10 cellular contexts compared by ENCODE assay signal in genomic region chr14:99275222-99275584, GRCh38. TPM values are rescaled to one million over a fixed set of nuclear protein-coding genes. Genes with fewer than 3 reads are reported as not detected.
DNase-seq lines count a peak whose midpoint lies in the region; ATAC-seq and TF ChIP-seq lines count a peak whose summit lies in the region.
"Had no signal": no experiment of that assay in that cellular context is flagged by ENCODE, and none has a peak within 500 bp of the region (broad histone marks: within the 10 kb centered on the region; RNA-seq: fewer than 3 reads in every experiment).

No MANE protein-coding gene starts in this region.

- no peak for TF ChIP-seq CTCF in HCT116 (IDR thresholded peaks at IDR 0.05 in 2 of 3, conservative IDR thresholded peaks at IDR 0.05 in 1 of 3; ENCODE audit: borderline replicate concordance in 1 of 3, insufficient read depth in 1 of 3, low read depth in 2 of 3, low read length in 2 of 3)
- no peak for TF ChIP-seq CTCF in spleen (IDR thresholded peaks at IDR 0.05 in 8 of 11, conservative IDR thresholded peaks at IDR 0.05 in 3 of 11)

- no peak for TF ChIP-seq RAD21 in HCT116 (IDR thresholded peaks at IDR 0.05; ENCODE audit: low read depth)

- peaks cover 24% of the 10 kb centered on the region for H3K4me1 Mint-ChIP-seq in T-helper 2 cell treated with Interferon-gamma antibody and Interleukin-4, amounts not matched to agents 5 μg/mL and 100 μg/mL, for 36 hours (ENCODE audit: low read depth)
- H3K4me1 Mint-ChIP-seq in activated naive CD8-positive, alpha-beta T cell treated with anti-CD3 and anti-CD28 coated beads, Interleukin-2, amount 50 U/mL, for 24 hours: peaks cover 44% of the 10 kb centered on the region
- H3K4me1 Mint-ChIP-seq in naive thymus-derived CD4-positive, alpha-beta T cell: peaks cover 25 to 62% (median 45%) of the 10 kb centered on the region in 7 donors

- DNase-seq in T-helper 2 cell treated with Interferon-gamma antibody and Interleukin-4, amounts not matched to agents 5 μg/mL and 100 μg/mL, for 36 hours (ENCODE audit: low spot score): no peak
- DNase-seq in T-helper 2 cell (no peak), HCT116 (ENCODE audit: low read depth, low spot score) (no peak), spleen (no peak), middle frontal gyrus (ENCODE audit: extremely low spot score, low spot score) (no peak), right cardiac atrium (no peak)
- no peak for DNase-seq in activated naive CD8-positive, alpha-beta T cell treated with anti-CD3 and anti-CD28 coated beads, Interleukin-2, amount 50 U/mL, for 24 hours
- peak in 3 of 9 donors; percentile 6 to 25 (median 9) for DNase-seq in naive thymus-derived CD4-positive, alpha-beta T cell

- H3K27me3 ChIP-seq in HCT116 (ENCODE audit: insufficient read depth, low read length): peaks cover 41% of the 10 kb centered on the region
- no peaks in the 10 kb centered on the region for H3K27me3 ChIP-seq in naive thymus-derived CD4-positive, alpha-beta T cell (ENCODE audit: control insufficient read depth in 2 of 2, insufficient read depth in 2 of 2, low read length in 2 of 2)
- peaks cover 5 to 100% (median 60%) of the 10 kb centered on the region in 7 donors for H3K27me3 ChIP-seq in spleen (replicated peaks in 1 of 7)
- no peaks in the 10 kb centered on the region for H3K27me3 ChIP-seq in right cardiac atrium (ENCODE audit: control insufficient read depth, insufficient read depth)

- peaks cover 35% of the 10 kb centered on the region for H3K27me3 Mint-ChIP-seq in T-helper 2 cell treated with Interferon-gamma antibody and Interleukin-4, amounts not matched to agents 5 μg/mL and 100 μg/mL, for 36 hours (ENCODE audit: low read depth)
- H3K27me3 Mint-ChIP-seq in activated naive CD8-positive, alpha-beta T cell treated with anti-CD3 and anti-CD28 coated beads, Interleukin-2, amount 50 U/mL, for 24 hours: peaks cover 4% of the 10 kb centered on the region
- H3K27me3 Mint-ChIP-seq in naive thymus-derived CD4-positive, alpha-beta T cell: peaks cover 0 to 40% (median 0%) of the 10 kb centered on the region in 5 donors

- POLR2A ChIA-PET in HCT116 (lab: Charles Lee): interaction anchor here (0.7 kb wide), 1 partner anchor 354 kb away, joined by 3 read pairs; no protein-coding TSS in a partner anchor
- POLR2A ChIA-PET in naive thymus-derived CD4-positive, alpha-beta T cell (lab: Charles Lee): interaction anchor here (0.7 to 19.1 kb wide), 10 partner anchors 9 to 1294 kb away, joined by 3 to 1374 read pairs (median 4); no protein-coding TSS in a partner anchor

- H3K9me3 Mint-ChIP-seq in T-helper 2 cell treated with Interferon-gamma antibody and Interleukin-4, amounts not matched to agents 5 μg/mL and 100 μg/mL, for 36 hours: no peaks in the 10 kb centered on the region
- H3K9me3 Mint-ChIP-seq in activated naive CD8-positive, alpha-beta T cell treated with anti-CD3 and anti-CD28 coated beads, Interleukin-2, amount 50 U/mL, for 24 hours: no peaks in the 10 kb centered on the region
- peaks cover 0 to 11% (median 0%) of the 10 kb centered on the region in 11 donors for H3K9me3 Mint-ChIP-seq in naive thymus-derived CD4-positive, alpha-beta T cell

- H3K36me3 ChIP-seq in HCT116 (ENCODE audit: control insufficient read depth in 1 of 2, insufficient read depth in 2 of 2, low read length in 2 of 2): no peaks in the 10 kb centered on the region
- H3K36me3 ChIP-seq in naive thymus-derived CD4-positive, alpha-beta T cell (ENCODE audit: control insufficient read depth in 2 of 3, insufficient read depth in 3 of 3, low read length in 3 of 3): peaks cover 0 to 11% (median 0%) of the 10 kb centered on the region in 3 experiments
- H3K36me3 ChIP-seq in spleen: no peaks in the 10 kb centered on the region
- H3K36me3 ChIP-seq: esophagus muscularis mucosa, heart left ventricle had no signal

- intact Hi-C loops in HCT116 (cut with micrococcal nuclease) (no loop called here), spleen (cut with DNase I; ENCODE audit: low total_unique reads) (no loop called here), right cardiac atrium (cut with DNase I) (no loop called here)
- intact Hi-C loops in naive thymus-derived CD4-positive, alpha-beta T cell (cut with micrococcal nuclease): loop anchor here in 1 of 2 donors (10.0 kb wide), 1 partner anchor 1400 kb away; no protein-coding TSS in a partner anchor

- H2AFZ ChIP-seq in HCT116 (ENCODE audit: low read depth, low read length, poor library complexity, severe bottlenecking): peak overlapping the region; percentile 26

- no TSS peak for BruUV-seq in HCT116 (replicated peaks; lab: Mats Ljungman, UMichigan)

- RAD21 ChIA-PET in HCT116 (lab: Charles Lee; ENCODE audit: low non-redundant PET in 1 of 2, low total read pairs in 2 of 2, uncharacterized antibody in 2 of 2, unreplicated experiment in 2 of 2): interaction anchor here in 1 of 2 experiments (0.6 to 1.1 kb wide), 2 partner anchors 26 to 114 kb away, joined by 3 to 6 read pairs; no protein-coding TSS in a partner anchor

- no peak for TF ChIP-seq POLR2A in HCT116 (IDR thresholded peaks at IDR 0.05; ENCODE audit: borderline replicate concordance, extremely low read depth, insufficient read depth, insufficient read length)
- TF ChIP-seq POLR2A in spleen (IDR thresholded peaks at IDR 0.05): no peak

- H3K4me2 ChIP-seq in HCT116 (ENCODE audit: low read length): peak overlapping the region; percentile 81

- peaks cover 11 to 36% of the 10 kb centered on the region in 2 experiments; a peak in 3 of 4 replicates for H3K4me1 ChIP-seq in HCT116 (ENCODE audit: control insufficient read depth in 1 of 2, insufficient read depth in 2 of 2, low read length in 2 of 2)
- peaks cover 6 to 18% of the 10 kb centered on the region in 2 donors for H3K4me1 ChIP-seq in naive thymus-derived CD4-positive, alpha-beta T cell (ENCODE audit: control insufficient read depth in 2 of 2, insufficient read depth in 2 of 2, low read length in 2 of 2)
- H3K4me1 ChIP-seq in spleen: peaks cover 13 to 50% (median 45%) of the 10 kb centered on the region in 6 donors
- H3K4me1 ChIP-seq in right cardiac atrium (ENCODE audit: control insufficient read depth, insufficient read depth, low read length): no peaks in the 10 kb centered on the region

- no peak for ATAC-seq in HCT116
- no peak for ATAC-seq in activated naive CD8-positive, alpha-beta T cell treated with anti-CD3 and anti-CD28 coated beads, Interleukin-2, amount 50 U/mL, for 24 hours
- no peak for ATAC-seq in naive thymus-derived CD4-positive, alpha-beta T cell
- ATAC-seq in right cardiac atrium: no peak

- peaks cover 5% of the 10 kb centered on the region for H3K36me3 Mint-ChIP-seq in T-helper 2 cell treated with Interferon-gamma antibody and Interleukin-4, amounts not matched to agents 5 μg/mL and 100 μg/mL, for 36 hours (ENCODE audit: low read depth)
- H3K36me3 Mint-ChIP-seq in activated naive CD8-positive, alpha-beta T cell treated with anti-CD3 and anti-CD28 coated beads, Interleukin-2, amount 50 U/mL, for 24 hours (ENCODE audit: low read depth): peaks cover 4% of the 10 kb centered on the region
- H3K36me3 Mint-ChIP-seq in naive thymus-derived CD4-positive, alpha-beta T cell: peaks cover under 1 to 6% (median 4%) of the 10 kb centered on the region in 5 donors

- H4K20me1 ChIP-seq in HCT116 (ENCODE audit: insufficient read depth): no peaks in the 10 kb centered on the region

- peak overlapping the region; percentile 91 for H3K4me3 Mint-ChIP-seq in T-helper 2 cell treated with Interferon-gamma antibody and Interleukin-4, amounts not matched to agents 5 μg/mL and 100 μg/mL, for 36 hours
- H3K4me3 Mint-ChIP-seq in activated naive CD8-positive, alpha-beta T cell treated with anti-CD3 and anti-CD28 coated beads, Interleukin-2, amount 50 U/mL, for 24 hours: peak overlapping the region; percentile 83
- H3K4me3 Mint-ChIP-seq in naive thymus-derived CD4-positive, alpha-beta T cell: peak overlapping the region; percentile 76 to 99 (median 92)

- H3K9me2 ChIP-seq in HCT116 (ENCODE audit: insufficient read depth): no peaks in the 10 kb centered on the region

- H3K4me3 ChIP-seq in HCT116 (replicated peaks in 1 of 2; ENCODE audit: low read depth in 1 of 2, low read length in 2 of 2) (peak overlapping the region in 1 of 2 experiments; percentile 52; a peak in 2 of 4 replicates), spleen (peak overlapping the region in 1 of 8 donors; percentile 75), right cardiac atrium (ENCODE audit: low read length) (no peak overlapping the region)
- no peak overlapping the region for H3K4me3 ChIP-seq in naive thymus-derived CD4-positive, alpha-beta T cell (ENCODE audit: low read length)

- H3K27ac ChIP-seq in HCT116 (ENCODE audit: low read depth, low read length) (no peak overlapping the region), spleen (peak overlapping the region in 1 of 8 donors; percentile 93), right cardiac atrium (ENCODE audit: low read length) (no peak overlapping the region)
- peak overlapping the region; percentile 98 for H3K27ac ChIP-seq in naive thymus-derived CD4-positive, alpha-beta T cell (ENCODE audit: low read depth, low read length)
- H3K27ac ChIP-seq: esophagus muscularis mucosa, heart left ventricle had no signal

- peak overlapping the region; percentile 44 for H3K27ac Mint-ChIP-seq in T-helper 2 cell treated with Interferon-gamma antibody and Interleukin-4, amounts not matched to agents 5 μg/mL and 100 μg/mL, for 36 hours
- peak overlapping the region; percentile 31 for H3K27ac Mint-ChIP-seq in activated naive CD8-positive, alpha-beta T cell treated with anti-CD3 and anti-CD28 coated beads, Interleukin-2, amount 50 U/mL, for 24 hours
- H3K27ac Mint-ChIP-seq in naive thymus-derived CD4-positive, alpha-beta T cell: peak overlapping the region; percentile 27 to 94 (median 76)

- H3K9me3 ChIP-seq in HCT116 (ENCODE audit: control insufficient read depth in 1 of 2, insufficient read depth in 1 of 2, low read depth in 1 of 2, low read length in 2 of 2): no peaks in the 10 kb centered on the region
- no peaks in the 10 kb centered on the region for H3K9me3 ChIP-seq in naive thymus-derived CD4-positive, alpha-beta T cell (ENCODE audit: control insufficient read depth in 2 of 3, low read length in 3 of 3)
- H3K9me3 ChIP-seq in spleen: no peaks in the 10 kb centered on the region
- no peaks in the 10 kb centered on the region for H3K9me3 ChIP-seq in right cardiac atrium (ENCODE audit: control insufficient read depth, low read length)
- H3K9me3 ChIP-seq: esophagus muscularis mucosa, heart left ventricle had no signal

- CTCF ChIA-PET in HCT116 (lab: Charles Lee): interaction anchor here (1.0 kb wide), 1 partner anchor 45 kb away, joined by 5 read pairs; no protein-coding TSS in a partner anchor
- CTCF ChIA-PET in naive thymus-derived CD4-positive, alpha-beta T cell (lab: Charles Lee): interaction anchor here (0.6 to 1.1 kb wide), 7 partner anchors 258 to 1823 kb away, joined by 3 to 6 read pairs (median 4); no protein-coding TSS in a partner anchor

- no peak overlapping the region for H3K9ac ChIP-seq in HCT116 (ENCODE audit: low read length)

- H3K79me2 ChIP-seq in HCT116 (ENCODE audit: insufficient read depth, low read length): no peaks in the 10 kb centered on the region

RNA-seq across cellular contexts. Expression of gene BCL11B, which starts 3.2 kb away (rescaled TPM):
- total RNA-seq in HCT116 (2021; ENCODE audit: unreplicated experiment): 1.1 TPM
- 0.11 and 0.23 TPM in 2 replicates for polyA plus RNA-seq in HCT116 (2012)
- 100 to 1,000 TPM in 4 of 5 experiments, 10 to 100 TPM in 1; 96.3 to 269 (median 223) TPM for total RNA-seq in naive thymus-derived CD4-positive, alpha-beta T cell
- polyA plus RNA-seq in naive thymus-derived CD4-positive, alpha-beta T cell: 10 to 100 TPM; 10.9 to 11.6 TPM
- 10 to 100 TPM in 6 of 7 donors, 1 to 10 TPM in 1; 7.9 to 21.1 (median 13.1) TPM for total RNA-seq in spleen
- 1 to 10 TPM in 2 of 3 donors, under 1 TPM in 1; 0.74 to 1.5 (median 1.4) TPM for polyA plus RNA-seq in spleen
- under 1 TPM; 0.08 to 0.63 (median 0.23) TPM for total RNA-seq in right cardiac atrium
- 0.05 TPM for polyA plus RNA-seq in right cardiac atrium

Comparison
In these comparisons a context has a peak if more than half of its experiments do, and no peak if none do; other contexts are left out.
1. RNA of gene BCL11B, which starts 3.2 kb away (total RNA-seq): 96.3 to 269 TPM in naive thymus-derived CD4-positive, alpha-beta T cell; 7.9 to 21.1 TPM in spleen, 1.1 TPM in HCT116 (single experiment) and 0.08 to 0.63 TPM in right cardiac atrium; every median in the first group is over 4 times any median in the second.
2. Peak in every context shown above with its lines, with median percentiles within 50 percentile points of each other: H3K27ac Mint-ChIP-seq and H3K4me3 Mint-ChIP-seq.